In the genomic region with DNA sequence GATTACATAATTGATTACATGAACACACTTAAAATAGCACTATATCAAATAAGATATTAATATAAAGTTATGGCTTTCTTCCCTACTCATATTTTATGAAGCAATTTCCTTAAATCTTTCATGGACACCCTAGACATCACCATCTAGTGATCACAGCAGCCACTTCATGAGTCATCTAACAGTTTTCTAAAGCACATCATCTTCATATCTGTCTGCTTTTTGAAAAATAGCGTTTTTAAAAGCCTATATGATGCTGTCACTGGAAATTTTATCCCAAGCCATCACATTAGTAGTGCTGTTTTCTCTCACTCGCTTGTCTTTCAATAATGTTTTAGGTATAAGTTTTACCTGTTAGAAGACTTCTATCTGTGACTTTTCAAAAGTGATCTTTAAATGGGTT, we compare ENCODE assay signal across 8 cellular contexts.
"Had no signal": no experiment of that assay in that cellular context is flagged by ENCODE, and none has a peak within 500 bp of the region (broad histone marks: within the 10 kb centered on the region; RNA-seq: fewer than 3 reads in every experiment).

No MANE protein-coding gene starts in this region.

- H3K27ac ChIP-seq: HL-60, KMS-11 had no signal

- H3K9ac ChIP-seq: KMS-11 had no signal

- H3K4me3 ChIP-seq: K562 had no signal

- H3K4me2 ChIP-seq: KMS-11 had no signal

- FAIRE-seq: HepG2, HTR-8/SVneo, K562 had no signal

- DNase-seq: IMR-90, KBM-7, KG1 had no signal

- ATAC-seq: HepG2, K562 had no signal
